Comparison of ENCODE assay signal across 29 cellular contexts in the genomic region with DNA sequence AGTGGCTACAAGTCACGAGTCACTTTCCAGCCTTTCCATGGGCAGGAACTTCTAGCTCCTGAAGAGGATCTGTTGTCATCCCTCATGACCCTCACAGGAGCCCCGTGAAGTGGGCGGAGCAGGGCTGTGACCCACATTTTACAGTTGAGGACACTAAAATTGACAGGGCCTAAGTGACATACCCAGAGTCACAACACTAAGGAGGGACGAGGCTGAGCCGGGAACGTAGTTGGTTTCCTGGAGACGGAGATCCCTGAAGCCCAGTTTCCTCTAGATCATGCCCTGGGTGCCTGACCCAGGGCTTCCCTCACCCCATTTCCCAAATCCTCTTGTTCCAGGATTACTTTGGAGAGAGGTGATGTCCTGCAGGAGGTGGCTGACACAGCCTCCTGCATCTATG. TPM values are rescaled to one million over a fixed set of nuclear protein-coding genes. Genes with fewer than 3 reads are reported as not detected.
"Had no signal": no experiment of that assay in that cellular context is flagged by ENCODE, and none has a peak within 500 bp of the region (broad histone marks: within the 10 kb centered on the region; RNA-seq: fewer than 3 reads in every experiment).

No MANE protein-coding gene starts in this region.

- H3K4me3 Mint-ChIP-seq: activated CD4-positive, alpha-beta memory T cell treated with anti-CD3 and anti-CD28 coated beads for 36 hours; activated CD4-positive, alpha-beta T cell treated with anti-CD3 and anti-CD28 coated beads for 36 hours; activated CD4-positive, alpha-beta T cell treated with anti-CD3 and anti-CD28 coated beads, Interleukin-2, amount 10 ng/mL, durations not matched to agents 24 days and 14 days; activated CD8-positive, alpha-beta memory T cell treated with anti-CD3 and anti-CD28 coated beads, Interleukin-2, amount 10 ng/mL, durations not matched to agents 7 days and 5 days; activated naive CD4-positive, alpha-beta T cell treated with anti-CD3 and anti-CD28 coated beads, Interleukin-2, amount 10 ng/mL, durations not matched to agents 7 days and 5 days; activated T-cell treated with anti-CD3 and anti-CD28 coated beads, Interleukin-2, amount 50 U/mL, for 24 hours; activated T-cell treated with anti-CD3 and anti-CD28 coated beads, Interleukin-2, amount 50 U/mL, for 72 hours; brain; central memory CD8-positive, alpha-beta T cell; dendritic cell treated with granulocyte-macrophage colony-stimulating factor and Interleukin-4, amounts not matched to agents 40 ng/mL and 50 ng/mL, for 4 days; effector memory CD8-positive, alpha-beta T cell had no signal

- H3K4me3 ChIP-seq: ascending aorta, breast epithelium, coronary artery, dorsolateral prefrontal cortex, esophagus squamous epithelium, gastroesophageal sphincter, heart right ventricle had no signal

- H3K27ac Mint-ChIP-seq: activated CD4-positive, alpha-beta memory T cell treated with anti-CD3 and anti-CD28 coated beads for 36 hours; activated CD8-positive, alpha-beta memory T cell treated with anti-CD3 and anti-CD28 coated beads, Interleukin-2, amount 10 ng/mL, durations not matched to agents 7 days and 5 days; activated T-cell treated with anti-CD3 and anti-CD28 coated beads, Interleukin-2, amount 50 U/mL, for 24 hours; activated T-cell treated with anti-CD3 and anti-CD28 coated beads, Interleukin-2, amount 50 U/mL, for 72 hours; brain; dendritic cell treated with granulocyte-macrophage colony-stimulating factor and Interleukin-4, amounts not matched to agents 40 ng/mL and 50 ng/mL, for 4 days had no signal

- H3K27me3 ChIP-seq: ascending aorta, breast epithelium, dorsolateral prefrontal cortex, esophagus squamous epithelium, gastroesophageal sphincter, heart right ventricle had no signal

- DNase-seq: activated CD4-positive, alpha-beta memory T cell treated with anti-CD3 and anti-CD28 coated beads for 36 hours; activated CD4-positive, alpha-beta T cell treated with anti-CD3 and anti-CD28 coated beads for 36 hours; activated CD4-positive, CD25-positive, alpha-beta regulatory T cell; activated CD4-positive, CD25-positive, alpha-beta regulatory T cell treated with anti-CD3 and anti-CD28 coated beads, Interleukin-2, amount 50 U/mL, for 72 hours; activated CD8-positive, alpha-beta memory T cell treated with anti-CD3 and anti-CD28 coated beads, Interleukin-2, amount 10 ng/mL, durations not matched to agents 7 days and 5 days; activated CD8-positive, alpha-beta memory T cell treated with anti-CD3 and anti-CD28 coated beads, Interleukin-2, amount 50 U/mL, for 48 hours; activated gamma-delta T cell; activated naive CD4-positive, alpha-beta T cell; activated naive CD4-positive, alpha-beta T cell treated with anti-CD3 and anti-CD28 coated beads, Interleukin-2, amount 10 ng/mL, durations not matched to agents 7 days and 5 days; activated naive CD8-positive, alpha-beta T cell treated with anti-CD3 and anti-CD28 coated beads, Interleukin-2, amount 10 ng/mL, durations not matched to agents 7 days and 5 days; activated T-cell treated with anti-CD3 and anti-CD28 coated beads for 4 hours; activated T-cell treated with anti-CD3 and anti-CD28 coated beads, Interleukin-2, amount 50 U/mL, for 24 hours; activated T-cell treated with anti-CD3 and anti-CD28 coated beads, Interleukin-2, amount 50 U/mL, for 72 hours; dorsolateral prefrontal cortex; effector memory CD8-positive, alpha-beta T cell; erythroblast; esophagus squamous epithelium; foreskin melanocyte; heart right ventricle; T-helper 2 cell had no signal

- H3K9me3 Mint-ChIP-seq: activated CD4-positive, alpha-beta memory T cell treated with anti-CD3 and anti-CD28 coated beads for 36 hours; activated CD4-positive, alpha-beta T cell treated with anti-CD3 and anti-CD28 coated beads, Interleukin-2, amount 10 ng/mL, durations not matched to agents 24 days and 14 days; activated naive CD4-positive, alpha-beta T cell treated with anti-CD3 and anti-CD28 coated beads, Interleukin-2, amount 10 ng/mL, durations not matched to agents 7 days and 5 days; activated naive CD4-positive, alpha-beta T cell treated with anti-CD3 and anti-CD28 coated beads, Interleukin-2, amount 50 U/mL, for 72 hours; activated naive CD8-positive, alpha-beta T cell treated with anti-CD3 and anti-CD28 coated beads, Interleukin-2, amount 10 ng/mL, durations not matched to agents 7 days and 5 days; activated T-cell treated with anti-CD3 and anti-CD28 coated beads, Interleukin-2, amount 50 U/mL, for 24 hours; activated T-cell treated with anti-CD3 and anti-CD28 coated beads, Interleukin-2, amount 50 U/mL, for 72 hours; brain; central memory CD8-positive, alpha-beta T cell; dendritic cell treated with granulocyte-macrophage colony-stimulating factor and Interleukin-4, amounts not matched to agents 40 ng/mL and 50 ng/mL, for 4 days; effector memory CD8-positive, alpha-beta T cell had no signal

- H3K36me3 Mint-ChIP-seq: activated CD4-positive, alpha-beta memory T cell treated with anti-CD3 and anti-CD28 coated beads for 36 hours; activated CD8-positive, alpha-beta memory T cell treated with anti-CD3 and anti-CD28 coated beads, Interleukin-2, amount 10 ng/mL, durations not matched to agents 7 days and 5 days; activated naive CD4-positive, alpha-beta T cell treated with anti-CD3 and anti-CD28 coated beads, Interleukin-2, amount 10 ng/mL, durations not matched to agents 7 days and 5 days; activated naive CD4-positive, alpha-beta T cell treated with anti-CD3 and anti-CD28 coated beads, Interleukin-2, amount 50 U/mL, for 72 hours; brain had no signal

- ATAC-seq: activated CD4-positive, alpha-beta T cell treated with anti-CD3 and anti-CD28 coated beads for 36 hours; activated CD8-positive, alpha-beta memory T cell treated with anti-CD3 and anti-CD28 coated beads, Interleukin-2, amount 10 ng/mL, durations not matched to agents 7 days and 5 days; activated naive CD4-positive, alpha-beta T cell treated with anti-CD3 and anti-CD28 coated beads, Interleukin-2, amount 50 U/mL, for 72 hours; activated T-cell treated with anti-CD3 and anti-CD28 coated beads, Interleukin-2, amount 50 U/mL, for 72 hours; effector memory CD8-positive, alpha-beta T cell; gastroesophageal sphincter had no signal

- H3K36me3 ChIP-seq: ascending aorta, breast epithelium, esophagus squamous epithelium, gastroesophageal sphincter, heart right ventricle had no signal

- H3K27me3 Mint-ChIP-seq: activated CD4-positive, alpha-beta memory T cell treated with anti-CD3 and anti-CD28 coated beads for 36 hours; activated CD4-positive, alpha-beta T cell treated with anti-CD3 and anti-CD28 coated beads for 36 hours; activated T-cell treated with anti-CD3 and anti-CD28 coated beads, Interleukin-2, amount 50 U/mL, for 24 hours; central memory CD8-positive, alpha-beta T cell; dendritic cell treated with granulocyte-macrophage colony-stimulating factor and Interleukin-4, amounts not matched to agents 40 ng/mL and 50 ng/mL, for 4 days; effector memory CD8-positive, alpha-beta T cell had no signal

RNA-seq across cellular contexts. Expression of a gene that starts 47.9 kb away (rescaled TPM):
- total RNA-seq: ascending aorta had no signal
